ENCODE assay signal across 1 cellular context in genomic region chr14:34538871-34539406, GRCh38.
TF ChIP-seq lines count a peak whose summit lies in the region.

No MANE protein-coding gene starts in this region.

TF ChIP-seq in HepG2, 621 proteins besides CTCF, POLR2A, EP300 and RAD21 (continued from another document and continues in another):
- no peak for TF ChIP-seq ZNF609 (CRISPR knock-in tag; IDR thresholded peaks at IDR 0.05; ENCODE audit: borderline replicate concordance)
- no peak for TF ChIP-seq POLR2G (IDR thresholded peaks at IDR 0.05; ENCODE audit: low read depth, low read length)
- no peak for TF ChIP-seq NRL (CRISPR knock-in tag; IDR thresholded peaks at IDR 0.05; ENCODE audit: borderline replicate concordance)
- TF ChIP-seq ZNF747 (CRISPR knock-in tag; IDR thresholded peaks at IDR 0.05; ENCODE audit: borderline replicate concordance): no peak
- TF ChIP-seq SNAPC5 (CRISPR knock-in tag; IDR thresholded peaks at IDR 0.05; ENCODE audit: borderline replicate concordance): peak; percentile 19; the same call in 1 of the 2 replicates
- TF ChIP-seq ZNF790 (CRISPR knock-in tag; IDR thresholded peaks at IDR 0.05; ENCODE audit: borderline replicate concordance): no peak
- no peak for TF ChIP-seq ZMAT3 (CRISPR knock-in tag; conservative IDR thresholded peaks at IDR 0.05)
- TF ChIP-seq HNRNPH1 (optimal IDR thresholded peaks at IDR 0.05; ENCODE audit: low read depth, low read length): no peak
- no peak for TF ChIP-seq JARID2 (CRISPR knock-in tag; IDR thresholded peaks at IDR 0.05; ENCODE audit: insufficient replicate concordance)
- peak; percentile 18; the same call in 1 of the 2 replicates for TF ChIP-seq ZNF30 (CRISPR knock-in tag; IDR thresholded peaks at IDR 0.05)
- TF ChIP-seq PRDM10 (CRISPR knock-in tag; IDR thresholded peaks at IDR 0.05; ENCODE audit: low read depth): no peak
- no peak for TF ChIP-seq ZNF18 (CRISPR knock-in tag; IDR thresholded peaks at IDR 0.05; ENCODE audit: insufficient replicate concordance)
- TF ChIP-seq ZNF407 (CRISPR knock-in tag; IDR thresholded peaks at IDR 0.05; ENCODE audit: not compliant biosample characterization): no peak
- no peak for TF ChIP-seq ISX (CRISPR knock-in tag; conservative IDR thresholded peaks at IDR 0.05)
- peak; percentile 92; the same call in 1 of the 2 replicates for TF ChIP-seq ZNF850 (CRISPR knock-in tag; conservative IDR thresholded peaks at IDR 0.05)
- no peak for TF ChIP-seq JUN (CRISPR knock-in tag; IDR thresholded peaks at IDR 0.05)
- no peak for TF ChIP-seq SIN3B (IDR thresholded peaks at IDR 0.05; ENCODE audit: low read length)
- TF ChIP-seq TERF1 (CRISPR knock-in tag; IDR thresholded peaks at IDR 0.05): no peak
- no peak for TF ChIP-seq ZNF432 (CRISPR knock-in tag; IDR thresholded peaks at IDR 0.05; ENCODE audit: borderline replicate concordance)
- TF ChIP-seq ZBTB25 (CRISPR knock-in tag; IDR thresholded peaks at IDR 0.05): no peak
- no peak for TF ChIP-seq SMAD9 (CRISPR knock-in tag; IDR thresholded peaks at IDR 0.05)
- TF ChIP-seq ZNF660 (CRISPR knock-in tag; IDR thresholded peaks at IDR 0.05; ENCODE audit: borderline replicate concordance, low read depth): 0 out of 2 replicates have a peak, but pooled peaks have one; percentile 55
- TF ChIP-seq AHDC1 (CRISPR knock-in tag; IDR thresholded peaks at IDR 0.05; ENCODE audit: borderline replicate concordance): 0 out of 2 replicates have a peak, but pooled peaks have one; percentile 60
